Comparison of ENCODE assay signal across 11 cellular contexts in genomic region chr9:137762414-137763061, GRCh38.
A peak's percentile ranks its signal among the peaks of the same experiment; 100 is the strongest.
DNase-seq lines count a peak whose midpoint lies in the region; ATAC-seq and TF ChIP-seq lines count a peak whose summit lies in the region.
"Had no signal": no experiment of that assay in that cellular context is flagged by ENCODE, and none has a peak within 500 bp of the region (broad histone marks: within the 10 kb centered on the region; RNA-seq: fewer than 3 reads in every experiment).

No MANE protein-coding gene starts in this region.

- peak overlapping the region; percentile 47 to 76 (median 67) for H3K4me3 Mint-ChIP-seq in CD4-positive, CD25-positive, alpha-beta regulatory T cell

- peaks cover 52% of the 10 kb centered on the region for H3K36me3 ChIP-seq in CD4-positive, CD25-positive, alpha-beta regulatory T cell (ENCODE audit: control insufficient read depth, insufficient read depth, low read length)

- peak overlapping the region; percentile 47 for H3K4me3 ChIP-seq in CD4-positive, CD25-positive, alpha-beta regulatory T cell (ENCODE audit: low read depth, low read length)
- H3K4me3 ChIP-seq: cardiac muscle cell had no signal

- no peaks in the 10 kb centered on the region for H3K27me3 ChIP-seq in CD4-positive, CD25-positive, alpha-beta regulatory T cell (ENCODE audit: control insufficient read depth, insufficient read depth, low read length)
- H3K27me3 ChIP-seq: cardiac muscle cell had no signal

- in situ Hi-C loops in GM18951 (cut with MboI; ENCODE audit: low sequenced_read_pairs, unreplicated experiment) = no loop called here

- H3K27me3 Mint-ChIP-seq in CD4-positive, CD25-positive, alpha-beta regulatory T cell = no peaks in the 10 kb centered on the region

- TF ChIP-seq POLR2A in GM18951 (IDR thresholded peaks at IDR 0.05; ENCODE audit: extremely low read depth, insufficient read depth, insufficient read length) = peak; percentile 47

- peaks cover 53% of the 10 kb centered on the region for H3K36me3 Mint-ChIP-seq in CD4-positive, CD25-positive, alpha-beta regulatory T cell

- peaks cover 14 to 63% (median 41%) of the 10 kb centered on the region in 4 donors for H3K4me1 Mint-ChIP-seq in CD4-positive, CD25-positive, alpha-beta regulatory T cell

- peak overlapping the region; percentile 58 for H3K27ac ChIP-seq in CD4-positive, CD25-positive, alpha-beta regulatory T cell (ENCODE audit: insufficient read depth, low read length, poor library complexity, severe bottlenecking)
- peak overlapping the region; percentile 36 for H3K27ac ChIP-seq in caudate nucleus (ENCODE audit: low read depth, low read length)
- H3K27ac ChIP-seq: cardiac muscle cell had no signal

- peaks cover 35% of the 10 kb centered on the region for H3K4me1 ChIP-seq in CD4-positive, CD25-positive, alpha-beta regulatory T cell (ENCODE audit: control insufficient read depth, insufficient read depth, low read length, poor library complexity, severe bottlenecking)

- H3K9me3 ChIP-seq in CD4-positive, CD25-positive, alpha-beta regulatory T cell (ENCODE audit: control insufficient read depth in 2 of 2, low read length in 2 of 2) = no peaks in the 10 kb centered on the region

- H3K9me3 Mint-ChIP-seq in CD4-positive, CD25-positive, alpha-beta regulatory T cell = peaks cover 0 to 2% (median 0%) of the 10 kb centered on the region in 7 donors

- peak overlapping the region; percentile 57 to 95 (median 88) for H3K27ac Mint-ChIP-seq in CD4-positive, CD25-positive, alpha-beta regulatory T cell

- ATAC-seq in CD4-positive, CD25-positive, alpha-beta regulatory T cell (ENCODE audit: low read depth in 2 of 2) = no peak
- ATAC-seq in HG02970 (IDR thresholded peaks at IDR 0.05; ENCODE audit: low FRiP score, unreplicated experiment) = peak; percentile 50

- peak in 2 of 3 donors; percentile 22 to 48 for DNase-seq in CD4-positive, CD25-positive, alpha-beta regulatory T cell
- no peak for DNase-seq in caudate nucleus (lab: John Stamatoyannopoulos, UW)
- DNase-seq in NCI-H1417 treated with DMSO at 0.1 percent for 48 hours (lab: John Stamatoyannopoulos, UW) = no peak
- DNase-seq in NCI-H1436 treated with DMSO at 0.1 percent for 48 hours (lab: John Stamatoyannopoulos, UW) = no peak
- no peak for DNase-seq in RKO (ENCODE audit: low spot score)
- DNase-seq in DMS79 treated with DMSO at 0.1 percent for 48 hours (lab: John Stamatoyannopoulos, UW) = no peak
- DNase-seq: KBM-7; stimulated activated CD4-positive, alpha-beta T cell treated with anti-CD3 and anti-CD28 coated beads, Interleukin-4, amount 100 ng/mL, for 4 hours had no signal

Comparison
In these comparisons a context has a peak if more than half of its experiments do, and no peak if none do; other contexts are left out.
1. DNase-seq: peak in CD4-positive, CD25-positive, alpha-beta regulatory T cell (2 of 3); none in caudate nucleus (0 of 61), NCI-H1417 treated with DMSO at 0.1 percent for 48 hours (single experiment), NCI-H1436 treated with DMSO at 0.1 percent for 48 hours (single experiment), RKO (single experiment) and DMS79 treated with DMSO at 0.1 percent for 48 hours (single experiment).